ENCODE assay signal across 14 cellular contexts in the genomic region with DNA sequence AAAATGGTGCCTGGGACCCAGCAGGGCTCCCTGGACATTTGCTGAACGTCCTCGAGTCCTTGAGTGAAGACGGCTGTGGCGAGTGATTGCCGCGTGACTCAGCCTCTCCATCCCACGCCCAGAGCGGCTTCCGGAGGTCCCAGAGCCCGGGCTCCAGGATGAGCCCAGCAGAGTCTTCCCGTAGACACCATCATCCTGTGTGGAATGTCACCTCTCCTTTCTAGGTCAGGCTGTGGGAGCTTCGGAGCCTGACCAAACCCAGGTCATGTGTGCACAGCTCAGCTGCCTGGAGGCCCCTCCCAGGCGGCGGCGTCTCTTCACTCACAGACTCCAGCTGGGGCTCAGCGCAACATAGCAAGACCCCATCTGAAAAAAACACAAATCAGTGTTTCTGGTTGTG. TPM values are rescaled to one million over a fixed set of nuclear protein-coding genes. Genes with fewer than 3 reads are reported as not detected.
DNase-seq lines count a peak whose midpoint lies in the region; ATAC-seq and TF ChIP-seq lines count a peak whose summit lies in the region.
"Had no signal": no experiment of that assay in that cellular context is flagged by ENCODE, and none has a peak within 500 bp of the region (broad histone marks: within the 10 kb centered on the region; RNA-seq: fewer than 3 reads in every experiment).

No MANE protein-coding gene starts in this region.

- H3K79me1 ChIP-seq in trophoblast cell (ENCODE audit: low read length), result peaks cover 9% of the 10 kb centered on the region

- H3K4ac ChIP-seq in trophoblast cell (ENCODE audit: low read depth, low read length), result no peak overlapping the region

- H3K27ac ChIP-seq in trophoblast cell (ENCODE audit: low read depth, low read length) (no peak overlapping the region), foreskin keratinocyte (no peak overlapping the region)
- H3K27ac ChIP-seq: C4-2B had no signal

- peaks cover 7% of the 10 kb centered on the region for H3K4me1 Mint-ChIP-seq in stimulated activated memory B cell treated with anti-CD40 and anti-IgM and Interleukin-4, amounts not matched to agents 10 μg/mL and 1 μg/mL and 100 μg/mL, for 72 hours

- no peak overlapping the region for H3K4me2 ChIP-seq in trophoblast cell (ENCODE audit: low read length)
- H3K4me2 ChIP-seq: GM23338 had no signal

- H4K8ac ChIP-seq in trophoblast cell (ENCODE audit: low read depth, low read length), result no peak overlapping the region

- no peak overlapping the region for H3K18ac ChIP-seq in trophoblast cell (ENCODE audit: low read length)

- no peak overlapping the region for H3K14ac ChIP-seq in trophoblast cell (ENCODE audit: low read length)

- H3K27me3 ChIP-seq in trophoblast cell (ENCODE audit: insufficient read depth, low read length) (no peaks in the 10 kb centered on the region), foreskin keratinocyte (no peaks in the 10 kb centered on the region)

- no peaks in the 10 kb centered on the region for H3K27me3 Mint-ChIP-seq in stimulated activated memory B cell treated with anti-CD40 and anti-IgM and Interleukin-4, amounts not matched to agents 10 μg/mL and 1 μg/mL and 100 μg/mL, for 72 hours

- no peak overlapping the region for H3K4me3 Mint-ChIP-seq in stimulated activated memory B cell treated with anti-CD40 and anti-IgM and Interleukin-4, amounts not matched to agents 10 μg/mL and 1 μg/mL and 100 μg/mL, for 72 hours
- H3K4me3 Mint-ChIP-seq: GM23338 had no signal

- no peaks in the 10 kb centered on the region for H3K9me3 Mint-ChIP-seq in stimulated activated memory B cell treated with anti-CD40 and anti-IgM and Interleukin-4, amounts not matched to agents 10 μg/mL and 1 μg/mL and 100 μg/mL, for 72 hours
- H3K9me3 Mint-ChIP-seq: GM23338 had no signal

- H2BK12ac ChIP-seq in trophoblast cell (ENCODE audit: low read length), result no peak overlapping the region

- H4K12ac ChIP-seq in trophoblast cell (ENCODE audit: low read depth, low read length), result no peak overlapping the region

- H3K23ac ChIP-seq in trophoblast cell (ENCODE audit: low read length), result no peak overlapping the region

- no peak overlapping the region for H3K4me3 ChIP-seq in trophoblast cell (ENCODE audit: low read depth, low read length)
- H3K4me3 ChIP-seq: GM23338 had no signal

- no peak overlapping the region for H3K9ac ChIP-seq in trophoblast cell (ENCODE audit: low read length)

- no peak overlapping the region for H2AFZ ChIP-seq in trophoblast cell (ENCODE audit: insufficient read depth, low read length, poor library complexity)
- H2AFZ ChIP-seq: GM23338 had no signal

- H3K36me3 ChIP-seq in trophoblast cell (ENCODE audit: control insufficient read depth in 1 of 2, insufficient read depth in 2 of 2, low read length in 2 of 2), result peaks cover 8 to 15% of the 10 kb centered on the region in 2 experiments

- peaks cover 2% of the 10 kb centered on the region for H3K79me2 ChIP-seq in trophoblast cell (ENCODE audit: control insufficient read depth, insufficient read depth, low read length, poor library complexity)

- H2BK5ac ChIP-seq in trophoblast cell (ENCODE audit: low read depth, low read length, poor library complexity), result no peak overlapping the region

- no peaks in the 10 kb centered on the region for H3K36me3 Mint-ChIP-seq in stimulated activated memory B cell treated with anti-CD40 and anti-IgM and Interleukin-4, amounts not matched to agents 10 μg/mL and 1 μg/mL and 100 μg/mL, for 72 hours

- WGBS in trophoblast cell (ENCODE audit: extremely low coverage, insufficient coverage, insufficient read length), result no CpG with 5 or more reads among the region's 16 CpGs

- no peak overlapping the region for H2AK5ac ChIP-seq in trophoblast cell (ENCODE audit: low read length)

- peak overlapping the region; percentile 4 for H4K91ac ChIP-seq in trophoblast cell (ENCODE audit: low read depth, low read length)

- peaks cover 4% of the 10 kb centered on the region for H3K9me3 ChIP-seq in trophoblast cell (ENCODE audit: insufficient read depth, low read depth, low read length)

- no peak overlapping the region for H2BK120ac ChIP-seq in trophoblast cell (ENCODE audit: insufficient read depth, low read length, poor library complexity)

- no peak overlapping the region for H3K27ac Mint-ChIP-seq in stimulated activated memory B cell treated with anti-CD40 and anti-IgM and Interleukin-4, amounts not matched to agents 10 μg/mL and 1 μg/mL and 100 μg/mL, for 72 hours
- H3K27ac Mint-ChIP-seq: GM23338 had no signal

- DNase-seq in EL (peak; percentile 90), amniotic epithelial cell (ENCODE audit: low read depth) (peak; percentile 34), globus pallidus (ENCODE audit: low spot score) (peak; percentile 74), trophoblast cell (peak; percentile 81 to 84), foreskin keratinocyte (no peak)
- DNase-seq: activated CD8-positive, alpha-beta memory T cell treated with anti-CD3 and anti-CD28 coated beads for 24 hours; activated naive CD4-positive, alpha-beta T cell treated with anti-CD3 and anti-CD28 coated beads, Interleukin-2, amount 50 U/mL, for 16 hours; effector memory CD4-positive, alpha-beta T cell; KG1 had no signal

- TF ChIP-seq CTCF in foreskin keratinocyte (conservative IDR thresholded peaks at IDR 0.05), result no peak

- no peak for ATAC-seq in HG03280 (IDR thresholded peaks at IDR 0.05; ENCODE audit: unreplicated experiment)
- ATAC-seq in HG03196 (IDR thresholded peaks at IDR 0.05; ENCODE audit: unreplicated experiment), result no peak
- no peak for ATAC-seq in stimulated activated memory B cell treated with anti-CD40 and anti-IgM and Interleukin-4, amounts not matched to agents 10 μg/mL and 1 μg/mL and 100 μg/mL, for 72 hours
- ATAC-seq in foreskin keratinocyte, result no peak

- H3K4me1 ChIP-seq in trophoblast cell (ENCODE audit: control insufficient read depth in 1 of 2, insufficient read depth in 2 of 2, low read length in 2 of 2), result peaks cover 4% of the 10 kb centered on the region in 2 experiments
- no peaks in the 10 kb centered on the region for H3K4me1 ChIP-seq in foreskin keratinocyte

RNA-seq across cellular contexts. Expression of a gene that starts 38.2 kb away (rescaled TPM):
- polyA plus RNA-seq in trophoblast cell (2013), result 232 and 240 TPM in 2 replicates
- total RNA-seq in foreskin keratinocyte, result 26.0 and 28.3 TPM in 2 replicates
- 23.7 and 27.3 TPM in 2 replicates for polyA plus RNA-seq in foreskin keratinocyte

Comparison
In these comparisons a context has a peak if more than half of its experiments do, and no peak if none do; other contexts are left out.
1. DNase-seq: peak in EL (single experiment), amniotic epithelial cell (single experiment), globus pallidus (single experiment) and trophoblast cell (2 of 2); none in foreskin keratinocyte (0 of 2).